In genomic region chr11:74749965-74750296, GRCh38 we compare ENCODE assay signal across 8 cellular contexts. TPM values are rescaled to one million over a fixed set of nuclear protein-coding genes. Genes with fewer than 3 reads are reported as not detected.
DNase-seq lines count a peak whose midpoint lies in the region; ATAC-seq, FAIRE-seq and TF ChIP-seq lines count a peak whose summit lies in the region.

No MANE protein-coding gene starts in this region.

- H3K36me3 ChIP-seq in ES-I3 (ENCODE audit: insufficient read depth, low read length), result no peaks in the 10 kb centered on the region

- H3K4me3 Mint-ChIP-seq in progenitor cell of endocrine pancreas (ENCODE audit: low read depth), result peak overlapping the region; percentile 96

- no peaks in the 10 kb centered on the region for H3K27me3 Mint-ChIP-seq in progenitor cell of endocrine pancreas

- peaks cover 25% of the 10 kb centered on the region for H3K4me1 ChIP-seq in ES-I3 (ENCODE audit: insufficient read depth, low read length)

- no peaks in the 10 kb centered on the region for H3K9me3 Mint-ChIP-seq in progenitor cell of endocrine pancreas (ENCODE audit: low read depth)

- H3K9me3 ChIP-seq in ES-I3 (ENCODE audit: control insufficient read depth, insufficient read depth, low read length), result no peaks in the 10 kb centered on the region

- peaks cover 4% of the 10 kb centered on the region for H3K36me3 Mint-ChIP-seq in progenitor cell of endocrine pancreas (ENCODE audit: insufficient read depth)

- peak overlapping the region; percentile 73 for H3K9ac ChIP-seq in ES-I3 (ENCODE audit: low read depth, low read length)

- no peak overlapping the region for H3K27ac Mint-ChIP-seq in progenitor cell of endocrine pancreas

- TF ChIP-seq POLR2A in erythroblast (IDR thresholded peaks at IDR 0.05; ENCODE audit: low read length), result no peak

- TF ChIP-seq CTCF in progenitor cell of endocrine pancreas (IDR thresholded peaks at IDR 0.05; ENCODE audit: unreplicated experiment), result no peak

- DNase-seq in RKO (ENCODE audit: low spot score), result peak; percentile 29
- DNase-seq in erythroblast (lab: John Stamatoyannopoulos, UW), result peak; percentile 31 to 39
- no peak for DNase-seq in progenitor cell of endocrine pancreas (ENCODE audit: low spot score, unreplicated experiment)
- no peak for DNase-seq in superior temporal gyrus (ENCODE audit: extremely low spot score)
- DNase-seq in HTR-8/SVneo (ENCODE audit: insufficient read length, low spot score), result no peak
- no peak for DNase-seq in kidney tubule cell (ENCODE audit: low spot score)

- peaks cover 21% of the 10 kb centered on the region for H3K4me1 Mint-ChIP-seq in progenitor cell of endocrine pancreas (ENCODE audit: low read depth)

- ATAC-seq in GM18873 (IDR thresholded peaks at IDR 0.05; ENCODE audit: low FRiP score, unreplicated experiment), result no peak

- no peak for FAIRE-seq in HTR-8/SVneo (lab: Jason Lieb, UNC)

RNA-seq across cellular contexts. Expression of gene RNF169, which starts 1.3 kb away (rescaled TPM):
- total RNA-seq in progenitor cell of endocrine pancreas, result 23.5 and 24.0 TPM in 2 replicates

RNA-seq across cellular contexts. Expression of gene CHRDL2, which starts 18.7 kb away (rescaled TPM):
- total RNA-seq in progenitor cell of endocrine pancreas, result 1.3 and 2.5 TPM in 2 replicates

Comparison
In these comparisons a context has a peak if more than half of its experiments do, and no peak if none do; other contexts are left out.
1. DNase-seq: peak in RKO (single experiment) and erythroblast (2 of 2); none in progenitor cell of endocrine pancreas (single experiment), superior temporal gyrus (single experiment), HTR-8/SVneo (single experiment) and kidney tubule cell (single experiment).